ENCODE assay signal across 12 cellular contexts in genomic region chr18:26228562-26229260, GRCh38. TPM values are rescaled to one million over a fixed set of nuclear protein-coding genes. Genes with fewer than 3 reads are reported as not detected.
A peak's percentile ranks its signal among the peaks of the same experiment; 100 is the strongest.
DNase-seq lines count a peak whose midpoint lies in the region; ATAC-seq and FAIRE-seq lines count a peak whose summit lies in the region.
"Had no signal": no experiment of that assay in that cellular context is flagged by ENCODE, and none has a peak within 500 bp of the region (broad histone marks: within the 10 kb centered on the region; RNA-seq: fewer than 3 reads in every experiment).

No MANE protein-coding gene starts in this region.

- CTCF ChIA-PET in activated CD4-positive, alpha-beta T cell treated with anti-CD3 and anti-CD28 coated beads, Interleukin-2, amount 10 ng/mL, durations not matched to agents 7 days and 5 days (lab: Charles Lee), result no interaction called here
- CTCF ChIA-PET in activated CD8-positive, alpha-beta T cell treated with anti-CD3 and anti-CD28 coated beads, Interleukin-2, amount 10 ng/mL, durations not matched to agents 7 days and 5 days (lab: Charles Lee), result no interaction called here

- no peak for DNase-seq in activated CD4-positive, alpha-beta T cell treated with anti-CD3 and anti-CD28 coated beads, Interleukin-2, amount 10 ng/mL, durations not matched to agents 7 days and 5 days
- DNase-seq in activated CD4-positive, alpha-beta T cell treated with anti-CD3 and anti-CD28 coated beads, Interleukin-2, amount 50 U/mL, for 4 hours, result no peak
- DNase-seq in KBM-7 (peak; percentile 23), small intestine (peak; percentile 22), T-helper 9 cell (no peak), glomerular visceral epithelial cell (ENCODE audit: extremely low spot score) (no peak)
- DNase-seq in activated CD8-positive, alpha-beta T cell treated with anti-CD3 and anti-CD28 coated beads, Interleukin-2, amount 10 ng/mL, durations not matched to agents 7 days and 5 days, result no peak
- DNase-seq: HFFc6; stimulated activated naive CD4-positive, alpha-beta T cell had no signal

- H3K36me3 Mint-ChIP-seq in activated CD4-positive, alpha-beta T cell treated with anti-CD3 and anti-CD28 coated beads, Interleukin-2, amount 10 ng/mL, durations not matched to agents 7 days and 5 days (ENCODE audit: low read depth), result peaks cover 15% of the 10 kb centered on the region
- peaks cover 6% of the 10 kb centered on the region for H3K36me3 Mint-ChIP-seq in activated CD8-positive, alpha-beta T cell treated with anti-CD3 and anti-CD28 coated beads, Interleukin-2, amount 10 ng/mL, durations not matched to agents 7 days and 5 days (ENCODE audit: low read depth)

- no peak overlapping the region for H3K27ac Mint-ChIP-seq in activated CD4-positive, alpha-beta T cell treated with anti-CD3 and anti-CD28 coated beads, Interleukin-2, amount 10 ng/mL, durations not matched to agents 7 days and 5 days
- no peak overlapping the region for H3K27ac Mint-ChIP-seq in activated CD8-positive, alpha-beta T cell treated with anti-CD3 and anti-CD28 coated beads, Interleukin-2, amount 10 ng/mL, durations not matched to agents 7 days and 5 days
- H3K27ac Mint-ChIP-seq: HFFc6 had no signal

- H3K27ac ChIP-seq in small intestine (ENCODE audit: low read depth in 1 of 2, low read length in 1 of 2), result no peak overlapping the region
- H3K27ac ChIP-seq: SJSA1 had no signal

- H3K36me3 ChIP-seq in small intestine (ENCODE audit: control insufficient read depth in 2 of 2, insufficient read depth in 2 of 2, low read length in 2 of 2), result no peaks in the 10 kb centered on the region

- peaks cover 46% of the 10 kb centered on the region for H3K4me1 Mint-ChIP-seq in activated CD4-positive, alpha-beta T cell treated with anti-CD3 and anti-CD28 coated beads, Interleukin-2, amount 10 ng/mL, durations not matched to agents 7 days and 5 days
- peaks cover 39% of the 10 kb centered on the region for H3K4me1 Mint-ChIP-seq in activated CD8-positive, alpha-beta T cell treated with anti-CD3 and anti-CD28 coated beads, Interleukin-2, amount 10 ng/mL, durations not matched to agents 7 days and 5 days (ENCODE audit: low read depth)

- 46 to 64% (median 63%) methylated on average over 6 of the region's 6 CpGs for WGBS in small intestine, 3 donors

- no peak for ATAC-seq in activated CD8-positive, alpha-beta T cell treated with anti-CD3 and anti-CD28 coated beads, Interleukin-2, amount 10 ng/mL, durations not matched to agents 7 days and 5 days
- no peak for ATAC-seq in GM21717 (IDR thresholded peaks at IDR 0.05; ENCODE audit: unreplicated experiment)

- FAIRE-seq in small intestine (lab: Jason Lieb, UNC), result no peak

- H3K9me3 ChIP-seq in small intestine (ENCODE audit: control insufficient read depth, low read depth), result no peaks in the 10 kb centered on the region
- H3K9me3 ChIP-seq: SJSA1 had no signal

- in situ Hi-C loops in KBM-7 (cut with MboI; ENCODE audit: low pct_unique_long_range_greater_than_20kb, low sequenced_read_pairs), result no loop called here

- H3K4me3 ChIP-seq in small intestine (ENCODE audit: low read depth in 1 of 2, low read length in 2 of 2), result no peak overlapping the region
- H3K4me3 ChIP-seq: SJSA1 had no signal

- peaks cover 0 to 6% of the 10 kb centered on the region in 2 donors for H3K4me1 ChIP-seq in small intestine (ENCODE audit: control insufficient read depth in 2 of 2, insufficient read depth in 1 of 2, low read depth in 1 of 2, low read length in 1 of 2)

- POLR2A ChIA-PET in activated CD4-positive, alpha-beta T cell treated with anti-CD3 and anti-CD28 coated beads, Interleukin-2, amount 10 ng/mL, durations not matched to agents 7 days and 5 days (lab: Charles Lee), result interaction anchor here (0.6 kb wide), 1 partner anchor 30 kb away, joined by 3 read pairs; no protein-coding TSS in a partner anchor
- POLR2A ChIA-PET in activated CD8-positive, alpha-beta T cell treated with anti-CD3 and anti-CD28 coated beads, Interleukin-2, amount 10 ng/mL, durations not matched to agents 7 days and 5 days (lab: Charles Lee), result no interaction called here

- peak overlapping the region; percentile 94 for H3K4me3 Mint-ChIP-seq in activated CD4-positive, alpha-beta T cell treated with anti-CD3 and anti-CD28 coated beads, Interleukin-2, amount 10 ng/mL, durations not matched to agents 7 days and 5 days
- peak overlapping the region; percentile 18 for H3K4me3 Mint-ChIP-seq in activated CD8-positive, alpha-beta T cell treated with anti-CD3 and anti-CD28 coated beads, Interleukin-2, amount 10 ng/mL, durations not matched to agents 7 days and 5 days

- H3K9me3 Mint-ChIP-seq in activated CD4-positive, alpha-beta T cell treated with anti-CD3 and anti-CD28 coated beads, Interleukin-2, amount 10 ng/mL, durations not matched to agents 7 days and 5 days, result peaks cover 2% of the 10 kb centered on the region
- peaks cover 4% of the 10 kb centered on the region for H3K9me3 Mint-ChIP-seq in activated CD8-positive, alpha-beta T cell treated with anti-CD3 and anti-CD28 coated beads, Interleukin-2, amount 10 ng/mL, durations not matched to agents 7 days and 5 days (ENCODE audit: insufficient read depth)
- H3K9me3 Mint-ChIP-seq: central memory CD8-positive, alpha-beta T cell; HFFc6 had no signal

- no peaks in the 10 kb centered on the region for H3K27me3 ChIP-seq in small intestine (ENCODE audit: control insufficient read depth in 2 of 2, insufficient read depth in 2 of 2, low read length in 2 of 2)
- H3K27me3 ChIP-seq: SJSA1 had no signal

- no peaks in the 10 kb centered on the region for H3K27me3 Mint-ChIP-seq in activated CD4-positive, alpha-beta T cell treated with anti-CD3 and anti-CD28 coated beads, Interleukin-2, amount 10 ng/mL, durations not matched to agents 7 days and 5 days
- peaks cover 4% of the 10 kb centered on the region for H3K27me3 Mint-ChIP-seq in activated CD8-positive, alpha-beta T cell treated with anti-CD3 and anti-CD28 coated beads, Interleukin-2, amount 10 ng/mL, durations not matched to agents 7 days and 5 days (ENCODE audit: low read depth)
- H3K27me3 Mint-ChIP-seq: central memory CD8-positive, alpha-beta T cell had no signal

RNA-seq across cellular contexts. Expression of gene TAF4B, which starts 2.5 kb away (rescaled TPM):
- total RNA-seq in activated CD4-positive, alpha-beta T cell treated with anti-CD3 and anti-CD28 coated beads, Interleukin-2, amount 10 ng/mL, durations not matched to agents 7 days and 5 days, result 10 to 100 TPM in 1 of 2 experiments, 1 to 10 TPM in 1; 9.3 to 11.7 TPM
- total RNA-seq in activated CD8-positive, alpha-beta T cell treated with anti-CD3 and anti-CD28 coated beads, Interleukin-2, amount 10 ng/mL, durations not matched to agents 7 days and 5 days, result 1 to 10 TPM; 8.1 to 8.5 TPM
- polyA plus RNA-seq in small intestine, result 1 to 10 TPM in 2 of 3 donors, under 1 TPM in 1; 0.22 to 2.4 (median 1.1) TPM

Comparison
In these comparisons a context has a peak if more than half of its experiments do, and no peak if none do; other contexts are left out.
1. DNase-seq: peak in KBM-7 (single experiment) and small intestine (single experiment); none in activated CD4-positive, alpha-beta T cell treated with anti-CD3 and anti-CD28 coated beads, Interleukin-2, amount 10 ng/mL, durations not matched to agents 7 days and 5 days (single experiment), activated CD4-positive, alpha-beta T cell treated with anti-CD3 and anti-CD28 coated beads, Interleukin-2, amount 50 U/mL, for 4 hours (0 of 2), activated CD8-positive, alpha-beta T cell treated with anti-CD3 and anti-CD28 coated beads, Interleukin-2, amount 10 ng/mL, durations not matched to agents 7 days and 5 days (single experiment), T-helper 9 cell (single experiment) and glomerular visceral epithelial cell (single experiment).